ENCODE assay signal across 9 cellular contexts in the genomic region with DNA sequence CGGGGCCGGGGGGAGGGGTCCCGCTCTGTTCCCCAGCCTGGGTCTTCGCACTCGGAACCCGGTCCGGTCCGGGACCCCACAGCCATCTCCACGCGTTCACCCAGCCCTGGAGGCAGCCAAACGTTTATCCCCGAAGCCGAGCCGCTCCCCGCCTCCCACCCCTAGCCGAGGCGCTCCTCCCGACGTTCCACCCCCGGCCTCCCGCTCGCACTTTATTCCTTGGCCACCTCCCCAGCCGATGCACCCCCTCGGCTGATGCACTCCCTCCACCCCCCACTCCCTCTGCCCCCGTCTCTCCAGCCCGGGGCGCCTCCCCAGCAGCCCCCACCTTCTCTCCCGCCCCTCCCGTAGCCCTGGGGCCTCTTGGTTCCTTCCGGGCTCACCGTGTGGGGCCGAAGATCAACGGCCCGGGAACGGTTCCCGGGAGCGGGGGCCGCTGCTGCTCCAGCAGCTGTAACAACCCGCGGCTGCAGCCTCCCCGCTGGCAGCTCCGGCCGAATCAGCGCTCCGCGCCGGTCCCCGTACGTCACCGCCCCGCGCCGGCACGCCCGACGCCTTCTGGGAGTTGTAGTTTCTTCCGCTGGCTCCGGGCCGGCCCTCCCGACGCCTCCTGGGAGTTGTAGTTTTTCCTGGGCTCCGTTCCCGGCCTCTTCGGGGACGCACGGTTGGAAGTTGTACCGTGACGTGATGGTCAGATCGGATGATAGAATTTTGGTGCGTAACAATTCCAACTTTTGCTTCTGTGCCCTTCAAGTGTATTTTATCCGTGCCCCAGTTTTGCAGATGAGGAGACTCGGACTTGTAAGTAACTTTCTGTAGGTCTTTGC. TPM values are rescaled to one million over a fixed set of nuclear protein-coding genes. Genes with fewer than 3 reads are reported as not detected.
A peak's percentile ranks its signal among the peaks of the same experiment; 100 is the strongest.
DNase-seq lines count a peak whose midpoint lies in the region; ATAC-seq, FAIRE-seq and TF ChIP-seq lines count a peak whose summit lies in the region.
"Had no signal": no experiment of that assay in that cellular context is flagged by ENCODE, and none has a peak within 500 bp of the region (broad histone marks: within the 10 kb centered on the region; RNA-seq: fewer than 3 reads in every experiment).

TSS of gene LRRC3C (plus strand) at position 632 of the 827 bp plus-strand sequence. CDS start 13,792 bp downstream, outside the sequence.
A gene with protein sequence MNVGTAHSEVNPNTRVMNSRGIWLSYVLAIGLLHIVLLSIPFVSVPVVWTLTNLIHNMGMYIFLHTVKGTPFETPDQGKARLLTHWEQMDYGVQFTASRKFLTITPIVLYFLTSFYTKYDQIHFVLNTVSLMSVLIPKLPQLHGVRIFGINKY (minus strand): TSS at position 501 of the 827 bp plus-strand sequence. CDS start 3,398 bp downstream, outside the sequence.

- H3K27ac Mint-ChIP-seq in activated CD4-positive, alpha-beta T cell treated with anti-CD3 and anti-CD28 coated beads, Interleukin-2, amount 10 ng/mL, durations not matched to agents 24 days and 14 days: peak within 1 kb of the TSS; percentile 80

- peaks cover 47% of the 10 kb centered on the region for H3K4me1 Mint-ChIP-seq in activated CD4-positive, alpha-beta T cell treated with anti-CD3 and anti-CD28 coated beads, Interleukin-2, amount 10 ng/mL, durations not matched to agents 24 days and 14 days

- DNase-seq in Ammon's horn (ENCODE audit: low spot score) (peak; percentile 91), GM19239 (ENCODE audit: insufficient read length, low spot score) (peak; percentile 90), NCI-H526 (lab: John Stamatoyannopoulos, UW) (peak; percentile 68 to 93), coronary artery (ENCODE audit: low spot score) (peak; percentile 96), left colon (peak; percentile 94 to 95)
- peak; percentile 98 for DNase-seq in activated CD4-positive, alpha-beta T cell treated with anti-CD3 and anti-CD28 coated beads, Interleukin-2, amount 10 ng/mL, durations not matched to agents 24 days and 14 days
- DNase-seq in stimulated activated CD4-positive, alpha-beta T cell treated with anti-CD3 and anti-CD28 coated beads, Interleukin-1b, Interleukin-23, amount 100 ng/mL, for 4 hours (ENCODE audit: low read depth in 2 of 2): peak; percentile 85 to 86

- peak within 1 kb of the TSS; percentile 95 for H3K27ac ChIP-seq in coronary artery

- peak within 1 kb of the TSS; percentile 88 for H3K4me3 Mint-ChIP-seq in activated CD4-positive, alpha-beta T cell treated with anti-CD3 and anti-CD28 coated beads, Interleukin-2, amount 10 ng/mL, durations not matched to agents 24 days and 14 days

- no peak for TF ChIP-seq CTCF in coronary artery (IDR thresholded peaks at IDR 0.05)

- intact Hi-C loops in activated CD4-positive, alpha-beta T cell treated with anti-CD3 and anti-CD28 coated beads, Interleukin-2, amount 10 ng/mL, durations not matched to agents 24 days and 14 days (cut with micrococcal nuclease): loop anchor here (1.0 to 10.0 kb wide), 8 partner anchors 13 to 290 kb away; partner anchors contain the start of genes PGAP3, PSMD3 and STARD3
- intact Hi-C loops in left colon (cut with DNase I, micrococcal nuclease): no loop called here

- ATAC-seq in HG03460 (IDR thresholded peaks at IDR 0.05; ENCODE audit: unreplicated experiment): peak; percentile 71
- ATAC-seq in left colon: peak; percentile 96

- peak; percentile 96 for FAIRE-seq in GM19239 (lab: Jason Lieb, UNC)

- H3K36me3 Mint-ChIP-seq in activated CD4-positive, alpha-beta T cell treated with anti-CD3 and anti-CD28 coated beads, Interleukin-2, amount 10 ng/mL, durations not matched to agents 24 days and 14 days (ENCODE audit: low read depth): peaks cover 19% of the 10 kb centered on the region

- H3K4me3 ChIP-seq in coronary artery: peak within 1 kb of the TSS; percentile 95

- no peaks in the 10 kb centered on the region for H3K9me3 Mint-ChIP-seq in activated CD4-positive, alpha-beta T cell treated with anti-CD3 and anti-CD28 coated beads, Interleukin-2, amount 10 ng/mL, durations not matched to agents 24 days and 14 days

- no peaks in the 10 kb centered on the region for H3K27me3 Mint-ChIP-seq in activated CD4-positive, alpha-beta T cell treated with anti-CD3 and anti-CD28 coated beads, Interleukin-2, amount 10 ng/mL, durations not matched to agents 24 days and 14 days

RNA-seq across cellular contexts. Expression of gene LRRC3C, which starts in this region (rescaled TPM):
- total RNA-seq in activated CD4-positive, alpha-beta T cell treated with anti-CD3 and anti-CD28 coated beads, Interleukin-2, amount 10 ng/mL, durations not matched to agents 24 days and 14 days: not detected in 2 replicates
- total RNA-seq in left colon: not detected
- total RNA-seq: activated CD8-positive, alpha-beta memory T cell treated with anti-CD3 and anti-CD28 coated beads for 36 hours had no signal

RNA-seq across cellular contexts. Expression of the second gene that starts in this region (rescaled TPM):
- 65.7 and 65.8 TPM in 2 replicates for total RNA-seq in activated CD4-positive, alpha-beta T cell treated with anti-CD3 and anti-CD28 coated beads, Interleukin-2, amount 10 ng/mL, durations not matched to agents 24 days and 14 days
- total RNA-seq in left colon: 10 to 100 TPM; 63.4 to 68.8 TPM

Comparison
In these comparisons a context has a peak if more than half of its experiments do, and no peak if none do; other contexts are left out.
1. Peak in every context shown above with its lines: DNase-seq, ATAC-seq, H3K4me3 ChIP-seq and H3K27ac ChIP-seq.